ENCODE assay signal across 1 cellular context in the genomic region with DNA sequence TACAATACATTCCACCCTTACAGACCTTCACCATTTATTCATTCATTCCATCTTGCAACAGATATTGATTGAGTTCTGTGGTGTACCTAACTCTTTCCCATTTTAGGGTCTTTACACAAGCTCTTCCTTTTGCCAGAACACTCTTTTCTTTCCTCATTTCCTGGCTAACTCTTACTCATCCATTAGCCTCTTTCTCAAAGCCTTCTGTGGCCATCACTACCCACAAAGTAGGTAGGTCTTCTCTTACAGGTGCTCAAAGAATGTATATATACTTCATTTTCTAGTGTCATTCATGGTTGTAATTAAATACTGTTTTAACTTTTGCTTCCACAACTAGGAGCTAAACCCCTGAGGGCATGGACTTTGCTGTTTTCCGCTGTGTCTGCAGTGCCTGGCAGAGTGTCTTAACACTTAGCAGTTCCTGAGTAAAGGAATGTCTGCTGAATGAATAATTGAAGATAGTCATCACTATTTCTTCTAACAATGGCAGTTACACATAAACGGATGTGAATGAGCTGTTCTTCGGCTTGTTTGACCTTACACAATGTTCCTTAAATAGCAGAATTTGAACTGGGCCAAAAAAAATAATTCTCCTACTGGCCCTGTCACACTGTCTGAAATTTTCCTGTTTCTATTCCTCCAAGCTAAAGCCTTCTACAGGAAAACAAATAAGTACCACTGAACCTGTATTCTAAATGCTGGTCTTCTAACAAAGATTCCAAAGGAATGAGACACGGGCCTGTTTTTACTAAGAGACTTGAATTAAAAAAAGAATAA.
TF ChIP-seq lines count a peak whose summit lies in the region.

No MANE protein-coding gene starts in this region.

TF ChIP-seq in SK-N-SH, 30 proteins besides CTCF, POLR2A, EP300 and RAD21 (continued from another document):
- TF ChIP-seq MEF2A (IDR thresholded peaks at IDR 0.05; ENCODE audit: borderline replicate concordance, low read depth) (peak; percentile 100), NFIC (IDR thresholded peaks at IDR 0.05; ENCODE audit: borderline replicate concordance) (peak; percentile 97), YY1 (IDR thresholded peaks at IDR 0.05; ENCODE audit: low read depth) (peak; percentile 44; the same call in 1 of the 2 replicates), EZH2phosphoT487 (IDR thresholded peaks at IDR 0.05; ENCODE audit: borderline replicate concordance, low read depth) (no peak), POLR2AphosphoS5 (IDR thresholded peaks at IDR 0.05; ENCODE audit: low read depth, low read length) (peak; percentile 77; the same call in 1 of the 2 replicates), RCOR1 (IDR thresholded peaks at IDR 0.05; ENCODE audit: low read length) (no peak), PBX3 (IDR thresholded peaks at IDR 0.05) (peak; percentile 85), FOSL2 (IDR thresholded peaks at IDR 0.05; ENCODE audit: borderline replicate concordance, low read depth) (peak; percentile 86; the same call in 1 of the 2 replicates), ELF1 (IDR thresholded peaks at IDR 0.05) (peak; percentile 22; the same call in 1 of the 2 replicates), SMC3 (IDR thresholded peaks at IDR 0.05; ENCODE audit: low read depth, low read length) (no peak), TEAD4 (IDR thresholded peaks at IDR 0.05; ENCODE audit: borderline replicate concordance, insufficient read depth) (peak; percentile 92), RXRA (IDR thresholded peaks at IDR 0.05; ENCODE audit: borderline replicate concordance, low read depth) (peak; percentile 96), TCF12 (IDR thresholded peaks at IDR 0.05) (peak; percentile 93), FOXM1 (IDR thresholded peaks at IDR 0.05; ENCODE audit: low read depth) (peak; percentile 82; the same call in 1 of the 2 replicates), CHD2 (IDR thresholded peaks at IDR 0.05; ENCODE audit: low read length, partially characterized antibody) (peak; percentile 13), RFX5 (IDR thresholded peaks at IDR 0.05; ENCODE audit: low read length) (no peak), MXI1 (IDR thresholded peaks at IDR 0.05; ENCODE audit: low read depth, low read length) (no peak), USF2 (IDR thresholded peaks at IDR 0.05; ENCODE audit: borderline replicate concordance, low read depth, low read length) (no peak), SIN3A (IDR thresholded peaks at IDR 0.05; ENCODE audit: borderline replicate concordance, low read depth, low read length) (peak; percentile 21; the same call in 1 of the 2 replicates)
- TF ChIP-seq, protein P1, sequence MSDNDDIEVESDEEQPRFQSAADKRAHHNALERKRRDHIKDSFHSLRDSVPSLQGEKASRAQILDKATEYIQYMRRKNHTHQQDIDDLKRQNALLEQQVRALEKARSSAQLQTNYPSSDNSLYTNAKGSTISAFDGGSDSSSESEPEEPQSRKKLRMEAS (IDR thresholded peaks at IDR 0.05; ENCODE audit: low read depth), result peak; percentile 67; the same call in 1 of the 2 replicates
- TF ChIP-seq, protein P2, sequence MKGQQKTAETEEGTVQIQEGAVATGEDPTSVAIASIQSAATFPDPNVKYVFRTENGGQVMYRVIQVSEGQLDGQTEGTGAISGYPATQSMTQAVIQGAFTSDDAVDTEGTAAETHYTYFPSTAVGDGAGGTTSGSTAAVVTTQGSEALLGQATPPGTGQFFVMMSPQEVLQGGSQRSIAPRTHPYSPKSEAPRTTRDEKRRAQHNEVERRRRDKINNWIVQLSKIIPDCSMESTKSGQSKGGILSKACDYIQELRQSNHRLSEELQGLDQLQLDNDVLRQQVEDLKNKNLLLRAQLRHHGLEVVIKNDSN (IDR thresholded peaks at IDR 0.05; ENCODE audit: borderline replicate concordance, low read depth), result no peak
